1 cellular context compared by ENCODE assay signal in genomic region chr1:8880068-8880676, GRCh38.
TF ChIP-seq lines count a peak whose summit lies in the region.

No MANE protein-coding gene starts in this region.

TF ChIP-seq in K562, 482 proteins besides CTCF, POLR2A, EP300 and RAD21 (continued from another document and continues in another):
- TF ChIP-seq MGA (IDR thresholded peaks at IDR 0.05) (no peak), HDAC8 (tag; IDR thresholded peaks at IDR 0.05) (no peak), GATAD2A (IDR thresholded peaks at IDR 0.05) (no peak), MCM3 (IDR thresholded peaks at IDR 0.05) (no peak), CCAR2 (IDR thresholded peaks at IDR 0.05; ENCODE audit: low read depth, low read length) (no peak), CREB3 (tag; conservative IDR thresholded peaks at IDR 0.05; ENCODE audit: low read depth) (peak; percentile 48; the same call in 1 of the 2 replicates), TAF15 (IDR thresholded peaks at IDR 0.05; ENCODE audit: low read depth, low read length) (no peak), ATF2 (CRISPR knock-in tag; IDR thresholded peaks at IDR 0.05) (no peak), EZH2 (IDR thresholded peaks at IDR 0.05; ENCODE audit: borderline replicate concordance, low read depth, low read length) (no peak), MEIS2 (IDR thresholded peaks at IDR 0.05; ENCODE audit: partially characterized antibody) (peak; percentile 47), GTF3C2 (IDR thresholded peaks at IDR 0.05; ENCODE audit: borderline replicate concordance, extremely low read depth, insufficient read length) (no peak), ESRRB (CRISPR knock-in tag; IDR thresholded peaks at IDR 0.05; ENCODE audit: borderline replicate concordance) (no peak), TCF7 (IDR thresholded peaks at IDR 0.05; ENCODE audit: borderline replicate concordance) (no peak), MYBL2 (IDR thresholded peaks at IDR 0.05; ENCODE audit: low read depth) (no peak), MYBL2 (CRISPR knock-in tag; IDR thresholded peaks at IDR 0.05; ENCODE audit: borderline replicate concordance) (no peak), E2F6 (IDR thresholded peaks at IDR 0.05; ENCODE audit: borderline replicate concordance in 1 of 2, extremely low read depth in 1 of 2, insufficient read depth in 1 of 2, insufficient read length in 1 of 2, low read depth in 1 of 2, low read length in 1 of 2, poor library complexity in 1 of 2, severe bottlenecking in 1 of 2) (no peak), CHAMP1 (IDR thresholded peaks at IDR 0.05) (no peak), SMAD1 (IDR thresholded peaks at IDR 0.05; ENCODE audit: low read depth, low read length, partially characterized antibody) (no peak), TCF3 (CRISPR knock-in tag; IDR thresholded peaks at IDR 0.05) (peak; percentile 63), CBX5 (IDR thresholded peaks at IDR 0.05; ENCODE audit: borderline replicate concordance, low read depth) (no peak), NR3C1 (CRISPR knock-in tag; IDR thresholded peaks at IDR 0.05) (no peak), HMGXB4 (CRISPR knock-in tag; IDR thresholded peaks at IDR 0.05) (no peak), ZNF518B (CRISPR knock-in tag; IDR thresholded peaks at IDR 0.05) (no peak), EGR1 (conservative IDR thresholded peaks at IDR 0.05) (no peak), ZBTB26 (CRISPR knock-in tag; IDR thresholded peaks at IDR 0.05) (no peak)
